In the genomic region with DNA sequence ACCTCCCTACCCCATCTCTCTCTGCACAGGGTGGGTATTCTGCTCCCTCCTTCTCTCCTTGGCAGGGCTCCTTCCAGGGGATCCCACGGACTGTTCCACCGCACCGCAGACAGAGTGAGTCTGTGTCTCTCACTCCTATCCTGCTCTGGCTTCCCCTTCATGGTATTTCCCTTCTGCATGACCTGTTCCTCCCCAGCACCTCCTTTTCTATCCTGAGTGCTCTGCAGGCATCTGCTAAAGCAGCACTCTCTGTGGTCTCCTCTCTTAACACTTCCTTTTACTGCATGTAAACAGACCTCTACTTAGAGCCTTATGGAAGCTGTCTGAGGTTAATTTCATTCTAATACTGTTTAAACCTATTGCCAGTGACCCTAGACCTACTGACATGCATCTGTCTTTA, we compare ENCODE assay signal across 10 cellular contexts.
DNase-seq lines count a peak whose midpoint lies in the region; ATAC-seq, FAIRE-seq and TF ChIP-seq lines count a peak whose summit lies in the region.
"Had no signal": no experiment of that assay in that cellular context is flagged by ENCODE, and none has a peak within 500 bp of the region (broad histone marks: within the 10 kb centered on the region; RNA-seq: fewer than 3 reads in every experiment).

No MANE protein-coding gene starts in this region.

- no peak for TF ChIP-seq EP300 in neural cell (conservative IDR thresholded peaks at IDR 0.05; ENCODE audit: poor library complexity, severe bottlenecking)

- H3K36me3 ChIP-seq in astrocyte (ENCODE audit: insufficient read depth, low read length) = no peaks in the 10 kb centered on the region
- no peaks in the 10 kb centered on the region for H3K36me3 ChIP-seq in neural cell (ENCODE audit: insufficient read depth, low read length)
- no peaks in the 10 kb centered on the region for H3K36me3 ChIP-seq in mucosa of descending colon (ENCODE audit: low read depth)

- peaks cover 25% of the 10 kb centered on the region for H3K4me1 Mint-ChIP-seq in astrocyte (ENCODE audit: low read depth, unreplicated experiment)

- peaks cover 16% of the 10 kb centered on the region for H3K79me2 ChIP-seq in astrocyte (ENCODE audit: insufficient read depth, low read length)
- H3K79me2 ChIP-seq in neural cell (replicated peaks; ENCODE audit: insufficient read depth, low read length) = no peaks in the 10 kb centered on the region

- peak; percentile 22 for DNase-seq in astrocyte (ENCODE audit: low read depth)
- no peak for DNase-seq in DMS153 (lab: John Stamatoyannopoulos, UW)
- no peak for DNase-seq in NK-92 treated with Interleukin-12 subunit alpha and Interleukin-12 subunit beta, amount 100 ng/mL, for 24 hours (lab: John Stamatoyannopoulos, UW)
- no peak for DNase-seq in mucosa of descending colon
- DNase-seq: heart left ventricle, NCI-H774 had no signal

- no peak for FAIRE-seq in astrocyte (lab: Jason Lieb, UNC)

- H3K4me2 ChIP-seq in astrocyte (ENCODE audit: low read length) (no peak overlapping the region), neural cell (ENCODE audit: low read length) (no peak overlapping the region)

- H3K27ac ChIP-seq in astrocyte (ENCODE audit: low read depth, low read length) (no peak overlapping the region), neural cell (ENCODE audit: low read length) (no peak overlapping the region)
- H3K27ac ChIP-seq: heart left ventricle had no signal

- no peak overlapping the region for H3K4me3 Mint-ChIP-seq in astrocyte (ENCODE audit: unreplicated experiment)
- H3K4me3 Mint-ChIP-seq: natural killer cell treated with Interleukin-12 subunit alpha and Interleukin-12 subunit beta and Interleukin-15 and Interleukin-18, amount 100 ng/mL, for 72 hours had no signal

- H3K4me1 ChIP-seq in astrocyte (ENCODE audit: insufficient read depth, low read length) (peaks cover 4% of the 10 kb centered on the region), mucosa of descending colon (ENCODE audit: low read depth) (no peaks in the 10 kb centered on the region)

- H4K20me1 ChIP-seq in astrocyte (ENCODE audit: insufficient read depth, low read length) = peaks cover 4% of the 10 kb centered on the region
- H4K20me1 ChIP-seq in neural cell (ENCODE audit: insufficient read depth) = no peaks in the 10 kb centered on the region

- H3K27ac Mint-ChIP-seq in astrocyte (ENCODE audit: unreplicated experiment) = peak overlapping the region; percentile 27

- H3K9me2 ChIP-seq in neural cell (ENCODE audit: insufficient read depth, low read length) = no peaks in the 10 kb centered on the region

- H3K4me3 ChIP-seq in astrocyte (ENCODE audit: insufficient read depth, low read depth, low read length) = no peak overlapping the region
- no peak overlapping the region for H3K4me3 ChIP-seq in neural cell (ENCODE audit: low read length)
- no peak overlapping the region for H3K4me3 ChIP-seq in mucosa of descending colon
- H3K4me3 ChIP-seq: heart left ventricle had no signal

- H3K9ac ChIP-seq in astrocyte (ENCODE audit: low read length) = no peak overlapping the region
- no peak overlapping the region for H3K9ac ChIP-seq in neural cell (ENCODE audit: low read length)

- no peaks in the 10 kb centered on the region for H3F3A ChIP-seq in neural cell (ENCODE audit: insufficient read depth, low read length, poor library complexity, severe bottlenecking)

- H3K27me3 ChIP-seq in astrocyte (ENCODE audit: insufficient read depth, low read length) (no peaks in the 10 kb centered on the region), neural cell (ENCODE audit: insufficient read depth, low read depth, low read length) (no peaks in the 10 kb centered on the region)
- H3K27me3 ChIP-seq: heart left ventricle had no signal

- H3K9me3 ChIP-seq in astrocyte (ENCODE audit: insufficient read depth, low read depth, low read length) = no peaks in the 10 kb centered on the region
- H3K9me3 ChIP-seq in neural cell (ENCODE audit: low read length) = no peaks in the 10 kb centered on the region
- no peaks in the 10 kb centered on the region for H3K9me3 ChIP-seq in mucosa of descending colon
- H3K9me3 ChIP-seq: heart left ventricle had no signal

- TF ChIP-seq RAD21 in neural cell (conservative IDR thresholded peaks at IDR 0.05) = no peak

- H3K27me3 Mint-ChIP-seq in astrocyte (ENCODE audit: low read depth, unreplicated experiment) = no peaks in the 10 kb centered on the region
- H3K27me3 Mint-ChIP-seq: natural killer cell treated with Interleukin-12 subunit alpha and Interleukin-12 subunit beta and Interleukin-15 and Interleukin-18, amount 100 ng/mL, for 72 hours had no signal

- TF ChIP-seq CTCF in astrocyte (IDR thresholded peaks at IDR 0.05; ENCODE audit: insufficient read depth, low read depth, low read length) = no peak
- TF ChIP-seq CTCF in neural cell (IDR thresholded peaks at IDR 0.05; ENCODE audit: poor library complexity, severe bottlenecking) = no peak
- no peak for TF ChIP-seq CTCF in mucosa of descending colon (IDR thresholded peaks at IDR 0.05)

- peak; percentile 54 for ATAC-seq in GM19328 (IDR thresholded peaks at IDR 0.05; ENCODE audit: unreplicated experiment)
- ATAC-seq in HG02870 (IDR thresholded peaks at IDR 0.05; ENCODE audit: unreplicated experiment) = peak; percentile 72
- no peak for ATAC-seq in mucosa of descending colon

- intact Hi-C loops in mucosa of descending colon (cut with DNase I, micrococcal nuclease) = no loop called here

- H2AFZ ChIP-seq in astrocyte (ENCODE audit: low read depth, low read length) = no peak overlapping the region
- H2AFZ ChIP-seq in neural cell (ENCODE audit: low read depth, low read length) = no peak overlapping the region

- H3K36me3 Mint-ChIP-seq in astrocyte (ENCODE audit: low read depth, unreplicated experiment) = no peaks in the 10 kb centered on the region
- H3K36me3 Mint-ChIP-seq: natural killer cell treated with Interleukin-12 subunit alpha and Interleukin-12 subunit beta and Interleukin-15 and Interleukin-18, amount 100 ng/mL, for 72 hours had no signal

- no peaks in the 10 kb centered on the region for H3K9me3 Mint-ChIP-seq in astrocyte (ENCODE audit: unreplicated experiment)
- H3K9me3 Mint-ChIP-seq: natural killer cell treated with Interleukin-12 subunit alpha and Interleukin-12 subunit beta and Interleukin-15 and Interleukin-18, amount 100 ng/mL, for 72 hours had no signal

TF ChIP-seq in neural cell, 6 proteins besides CTCF, POLR2A, EP300 and RAD21:
- TF ChIP-seq POLR2AphosphoS5 (IDR thresholded peaks at IDR 0.05) (peak; percentile 46), MXI1 (conservative IDR thresholded peaks at IDR 0.05; ENCODE audit: poor library complexity, severe bottlenecking) (no peak)
